In genomic region chr16:68296291-68296690, GRCh38 we compare ENCODE assay signal across 25 cellular contexts. TPM values are rescaled to one million over a fixed set of nuclear protein-coding genes. Genes with fewer than 3 reads are reported as not detected.
DNase-seq lines count a peak whose midpoint lies in the region; ATAC-seq, FAIRE-seq and TF ChIP-seq lines count a peak whose summit lies in the region.
"Had no signal": no experiment of that assay in that cellular context is flagged by ENCODE, and none has a peak within 500 bp of the region (broad histone marks: within the 10 kb centered on the region; RNA-seq: fewer than 3 reads in every experiment).

No MANE protein-coding gene starts in this region.

- peaks cover 32% of the 10 kb centered on the region for H3K4me1 Mint-ChIP-seq in activated CD4-positive, alpha-beta memory T cell treated with anti-CD3 and anti-CD28 coated beads for 36 hours (ENCODE audit: low read depth)
- peaks cover 25% of the 10 kb centered on the region for H3K4me1 Mint-ChIP-seq in activated CD4-positive, alpha-beta memory T cell treated with anti-CD3 and anti-CD28 coated beads, Interleukin-2, amount 10 ng/mL, durations not matched to agents 7 days and 5 days
- peaks cover 42% of the 10 kb centered on the region for H3K4me1 Mint-ChIP-seq in dendritic cell treated with granulocyte-macrophage colony-stimulating factor and Interleukin-4, amounts not matched to agents 40 ng/mL and 50 ng/mL, for 4 days (ENCODE audit: low read depth)

- peak overlapping the region; percentile 3 for H3K27ac Mint-ChIP-seq in activated CD4-positive, alpha-beta memory T cell treated with anti-CD3 and anti-CD28 coated beads for 36 hours
- no peak overlapping the region for H3K27ac Mint-ChIP-seq in activated CD4-positive, alpha-beta memory T cell treated with anti-CD3 and anti-CD28 coated beads, Interleukin-2, amount 10 ng/mL, durations not matched to agents 7 days and 5 days
- peak overlapping the region; percentile 82 for H3K27ac Mint-ChIP-seq in dendritic cell treated with granulocyte-macrophage colony-stimulating factor and Interleukin-4, amounts not matched to agents 40 ng/mL and 50 ng/mL, for 4 days
- H3K27ac Mint-ChIP-seq: type B pancreatic cell had no signal

- CTCF ChIA-PET in activated CD4-positive, alpha-beta memory T cell treated with anti-CD3 and anti-CD28 coated beads for 36 hours (lab: Charles Lee): interaction anchor here (15.3 kb wide), 1 partner anchor 34 kb away, joined by 237 read pairs; the partner anchor contains the start of gene SLC7A6
- CTCF ChIA-PET in activated CD4-positive, alpha-beta memory T cell treated with anti-CD3 and anti-CD28 coated beads, Interleukin-2, amount 10 ng/mL, durations not matched to agents 7 days and 5 days (lab: Charles Lee): interaction anchor here (15.3 kb wide), 1 partner anchor 34 kb away, joined by 243 read pairs; the partner anchor contains the start of gene SLC7A6
- CTCF ChIA-PET in RWPE1 (lab: Yijun Ruan, JAX): no interaction called here
- CTCF ChIA-PET in HEK293T (lab: Yijun Ruan, JAX): interaction anchor here (0.6 kb wide), 1 partner anchor 21 kb away, joined by 3 read pairs; no protein-coding TSS in a partner anchor

- H3K9me3 Mint-ChIP-seq in activated CD4-positive, alpha-beta memory T cell treated with anti-CD3 and anti-CD28 coated beads for 36 hours: no peaks in the 10 kb centered on the region
- H3K9me3 Mint-ChIP-seq in activated CD4-positive, alpha-beta memory T cell treated with anti-CD3 and anti-CD28 coated beads, Interleukin-2, amount 10 ng/mL, durations not matched to agents 7 days and 5 days: no peaks in the 10 kb centered on the region
- H3K9me3 Mint-ChIP-seq in dendritic cell treated with granulocyte-macrophage colony-stimulating factor and Interleukin-4, amounts not matched to agents 40 ng/mL and 50 ng/mL, for 4 days: no peaks in the 10 kb centered on the region
- H3K9me3 Mint-ChIP-seq: central memory CD8-positive, alpha-beta T cell; type B pancreatic cell had no signal

- DNase-seq in activated CD4-positive, alpha-beta memory T cell treated with anti-CD3 and anti-CD28 coated beads for 36 hours: no peak
- DNase-seq in activated CD4-positive, alpha-beta memory T cell treated with anti-CD3 and anti-CD28 coated beads, Interleukin-2, amount 10 ng/mL, durations not matched to agents 7 days and 5 days: no peak
- DNase-seq in RWPE1 (ENCODE audit: low spot score): no peak
- peak in 5 of 6 donors; percentile 31 to 60 (median 33) for DNase-seq in pancreas
- DNase-seq in stimulated activated CD4-positive, alpha-beta T cell treated with anti-CD3 and anti-CD28 coated beads, Interleukin-15, amount 100 ng/mL, for 24 hours: no peak
- no peak for DNase-seq in HEK293T (ENCODE audit: extremely low spot score)
- DNase-seq: 8988T; activated gamma-delta T cell; erythroblast; foreskin keratinocyte; hippocampal formation; NCI-H1048; NCI-H187 treated with DMSO at 0.1 percent for 48 hours; NCI-H2227 treated with DMSO at 0.1 percent for 48 hours; NCI-H774; stimulated activated CD4-positive, alpha-beta T cell treated with anti-CD3 and anti-CD28 coated beads, Interleukin-2, amount 100 ng/mL, for 48 hours; stomach had no signal

- ATAC-seq in pancreas: peak in 3 of 4 donors; percentile 27 to 83 (median 75)
- no peak for ATAC-seq in HG03025 (IDR thresholded peaks at IDR 0.05; ENCODE audit: low FRiP score, unreplicated experiment)
- ATAC-seq: foreskin keratinocyte, HCT116 had no signal

- no peaks in the 10 kb centered on the region for H3K4me1 ChIP-seq in pancreas
- H3K4me1 ChIP-seq: ascending aorta had no signal

- H3K36me3 ChIP-seq in pancreas: peaks cover 0 to 22% (median 9%) of the 10 kb centered on the region in 3 donors

- H3K27me3 Mint-ChIP-seq in activated CD4-positive, alpha-beta memory T cell treated with anti-CD3 and anti-CD28 coated beads for 36 hours: no peaks in the 10 kb centered on the region
- H3K27me3 Mint-ChIP-seq in activated CD4-positive, alpha-beta memory T cell treated with anti-CD3 and anti-CD28 coated beads, Interleukin-2, amount 10 ng/mL, durations not matched to agents 7 days and 5 days: no peaks in the 10 kb centered on the region
- H3K27me3 Mint-ChIP-seq in dendritic cell treated with granulocyte-macrophage colony-stimulating factor and Interleukin-4, amounts not matched to agents 40 ng/mL and 50 ng/mL, for 4 days: no peaks in the 10 kb centered on the region
- H3K27me3 Mint-ChIP-seq: central memory CD8-positive, alpha-beta T cell; type B pancreatic cell had no signal

- no peak overlapping the region for H3K4me3 ChIP-seq in pancreas
- H3K4me3 ChIP-seq: ascending aorta, skin epidermis, stomach had no signal

- H3K36me3 Mint-ChIP-seq in activated CD4-positive, alpha-beta memory T cell treated with anti-CD3 and anti-CD28 coated beads for 36 hours: peaks cover 57% of the 10 kb centered on the region
- peaks cover 78% of the 10 kb centered on the region for H3K36me3 Mint-ChIP-seq in activated CD4-positive, alpha-beta memory T cell treated with anti-CD3 and anti-CD28 coated beads, Interleukin-2, amount 10 ng/mL, durations not matched to agents 7 days and 5 days (ENCODE audit: low read depth)
- H3K36me3 Mint-ChIP-seq in dendritic cell treated with granulocyte-macrophage colony-stimulating factor and Interleukin-4, amounts not matched to agents 40 ng/mL and 50 ng/mL, for 4 days (ENCODE audit: low read depth): peaks cover 100% of the 10 kb centered on the region

- H3K27ac ChIP-seq in RWPE1: peak overlapping the region; percentile 47
- H3K27ac ChIP-seq in pancreas: no peak overlapping the region
- H3K27ac ChIP-seq: ascending aorta, foreskin keratinocyte, stomach had no signal

- POLR2A ChIA-PET in activated CD4-positive, alpha-beta memory T cell treated with anti-CD3 and anti-CD28 coated beads for 36 hours (lab: Charles Lee): interaction anchor here (1.4 to 2.7 kb wide), 2 partner anchors 13 to 15 kb away, joined by 4 to 9 read pairs; partner anchors contain the start of genes PRMT7 and SLC7A6OS
- POLR2A ChIA-PET in activated CD4-positive, alpha-beta memory T cell treated with anti-CD3 and anti-CD28 coated beads, Interleukin-2, amount 10 ng/mL, durations not matched to agents 7 days and 5 days (lab: Charles Lee): interaction anchor here (1.5 to 9.4 kb wide), 3 partner anchors 8 to 60 kb away, joined by 3 to 85 read pairs (median 43); partner anchors contain the start of genes PRMT7 and SLC7A6OS
- POLR2A ChIA-PET in RWPE1 (lab: Yijun Ruan, JAX; ENCODE audit: low non-redundant PET) (interaction anchor here (0.7 kb wide), 1 partner anchor 14 kb away, joined by 6 read pairs; the partner anchor contains the start of genes PRMT7 and SLC7A6OS), HEK293T (lab: Yijun Ruan, JAX) (no interaction called here)

- intact Hi-C loops in activated CD4-positive, alpha-beta memory T cell treated with anti-CD3 and anti-CD28 coated beads for 36 hours (cut with micrococcal nuclease): no loop called here
- intact Hi-C loops in dendritic cell treated with granulocyte-macrophage colony-stimulating factor and Interleukin-4, amounts not matched to agents 40 ng/mL and 50 ng/mL, for 4 days (cut with micrococcal nuclease): no loop called here
- intact Hi-C loops in pancreas (cut with DNase I): no loop called here

- no peaks in the 10 kb centered on the region for H3K27me3 ChIP-seq in pancreas
- H3K27me3 ChIP-seq: ascending aorta, foreskin keratinocyte, stomach had no signal

- no peak for TF ChIP-seq CTCF in RWPE1 (conservative IDR thresholded peaks at IDR 0.05; ENCODE audit: low read depth)
- no peak for TF ChIP-seq CTCF in pancreas (IDR thresholded peaks at IDR 0.05)

- WGBS in pancreas, 2 donors: 27 to 30% methylated on average over 12 of the region's 12 CpGs

- no peak overlapping the region for H3K4me3 Mint-ChIP-seq in activated CD4-positive, alpha-beta memory T cell treated with anti-CD3 and anti-CD28 coated beads for 36 hours
- no peak overlapping the region for H3K4me3 Mint-ChIP-seq in activated CD4-positive, alpha-beta memory T cell treated with anti-CD3 and anti-CD28 coated beads, Interleukin-2, amount 10 ng/mL, durations not matched to agents 7 days and 5 days
- H3K4me3 Mint-ChIP-seq in dendritic cell treated with granulocyte-macrophage colony-stimulating factor and Interleukin-4, amounts not matched to agents 40 ng/mL and 50 ng/mL, for 4 days: peak overlapping the region; percentile 30
- H3K4me3 Mint-ChIP-seq: central memory CD8-positive, alpha-beta T cell; type B pancreatic cell had no signal

- H3K9me3 ChIP-seq in pancreas: no peaks in the 10 kb centered on the region
- H3K9me3 ChIP-seq: ascending aorta, stomach had no signal

- FAIRE-seq in pancreas (lab: Jason Lieb, UNC): no peak
- FAIRE-seq: TTC549 had no signal

TF ChIP-seq in HEK293T, 16 proteins besides CTCF, POLR2A, EP300 and RAD21:
- TF ChIP-seq SUZ12 (IDR thresholded peaks at IDR 0.05) (no peak), SP1 (IDR thresholded peaks at IDR 0.05) (no peak), ELF4 (IDR thresholded peaks at IDR 0.05) (no peak), FOXA1 (IDR thresholded peaks at IDR 0.05) (no peak), ARNT (IDR thresholded peaks at IDR 0.05) (no peak), FOXK2 (IDR thresholded peaks at IDR 0.05) (no peak), CTBP1 (IDR thresholded peaks at IDR 0.05; ENCODE audit: borderline replicate concordance) (no peak), LEF1 (IDR thresholded peaks at IDR 0.05; ENCODE audit: borderline replicate concordance) (no peak)

RNA-seq across cellular contexts. Expression of gene SLC7A6OS, which starts 14.5 kb away (rescaled TPM):
- total RNA-seq in activated CD4-positive, alpha-beta memory T cell treated with anti-CD3 and anti-CD28 coated beads for 36 hours: 10 to 100 TPM; 20.6 to 22.2 TPM
- total RNA-seq in activated CD4-positive, alpha-beta memory T cell treated with anti-CD3 and anti-CD28 coated beads, Interleukin-2, amount 10 ng/mL, durations not matched to agents 7 days and 5 days: 10 to 100 TPM; 30.4 to 31.2 TPM
- total RNA-seq in pancreas: 1 to 10 TPM; 6.4 to 8.1 (median 6.6) TPM
- 1 to 10 TPM; 5.2 to 5.8 TPM for polyA plus RNA-seq in pancreas

RNA-seq across cellular contexts. Expression of gene PRMT7, which starts 14.5 kb away (rescaled TPM):
- 10 to 100 TPM; 60.4 to 62.8 TPM for total RNA-seq in activated CD4-positive, alpha-beta memory T cell treated with anti-CD3 and anti-CD28 coated beads for 36 hours
- 10 to 100 TPM; 50.4 to 52.2 TPM for total RNA-seq in activated CD4-positive, alpha-beta memory T cell treated with anti-CD3 and anti-CD28 coated beads, Interleukin-2, amount 10 ng/mL, durations not matched to agents 7 days and 5 days
- total RNA-seq in pancreas: 10 to 100 TPM; 11.6 to 22.6 (median 15.6) TPM
- polyA plus RNA-seq in pancreas: 10 to 100 TPM; 43.9 to 47.9 TPM

RNA-seq across cellular contexts. Expression of gene SLC7A6, which starts 32.0 kb away (rescaled TPM):
- total RNA-seq in activated CD4-positive, alpha-beta memory T cell treated with anti-CD3 and anti-CD28 coated beads for 36 hours: 10 to 100 TPM; 62.8 to 63.8 TPM
- 10 to 100 TPM; 66.7 to 68.9 TPM for total RNA-seq in activated CD4-positive, alpha-beta memory T cell treated with anti-CD3 and anti-CD28 coated beads, Interleukin-2, amount 10 ng/mL, durations not matched to agents 7 days and 5 days
- 1 to 10 TPM; 4.3 to 8.7 (median 6.0) TPM for total RNA-seq in pancreas
- polyA plus RNA-seq in pancreas: 1 to 10 TPM; 3.1 to 5.4 TPM

RNA-seq across cellular contexts. Expression of gene PLA2G15, which starts 51.1 kb away (rescaled TPM):
- 1 to 10 TPM; 8.0 to 8.7 TPM for total RNA-seq in activated CD4-positive, alpha-beta memory T cell treated with anti-CD3 and anti-CD28 coated beads for 36 hours
- 1 to 10 TPM; 7.4 to 7.5 TPM for total RNA-seq in activated CD4-positive, alpha-beta memory T cell treated with anti-CD3 and anti-CD28 coated beads, Interleukin-2, amount 10 ng/mL, durations not matched to agents 7 days and 5 days
- total RNA-seq in pancreas: 10 to 100 TPM in 1 of 6 donors, 1 to 10 TPM in 5; 3.5 to 14.1 (median 5.1) TPM
- 1 to 10 TPM; 6.1 to 8.4 TPM for polyA plus RNA-seq in pancreas

Comparison
In these comparisons a context has a peak if more than half of its experiments do, and no peak if none do; other contexts are left out.
1. DNase-seq: peak in pancreas (5 of 6); none in activated CD4-positive, alpha-beta memory T cell treated with anti-CD3 and anti-CD28 coated beads for 36 hours (single experiment), activated CD4-positive, alpha-beta memory T cell treated with anti-CD3 and anti-CD28 coated beads, Interleukin-2, amount 10 ng/mL, durations not matched to agents 7 days and 5 days (single experiment), RWPE1 (single experiment), stimulated activated CD4-positive, alpha-beta T cell treated with anti-CD3 and anti-CD28 coated beads, Interleukin-15, amount 100 ng/mL, for 24 hours (single experiment) and HEK293T (single experiment).
2. RNA of gene SLC7A6, which starts 32.0 kb away (total RNA-seq): 66.7 to 68.9 TPM in activated CD4-positive, alpha-beta memory T cell treated with anti-CD3 and anti-CD28 coated beads, Interleukin-2, amount 10 ng/mL, durations not matched to agents 7 days and 5 days and 62.8 to 63.8 TPM in activated CD4-positive, alpha-beta memory T cell treated with anti-CD3 and anti-CD28 coated beads for 36 hours; 4.3 to 8.7 TPM in pancreas; every median in the first group is over 4 times any median in the second.